In genomic region chr12:49296034-49296835, GRCh38 we compare ENCODE assay signal across 8 cellular contexts. TPM values are rescaled to one million over a fixed set of nuclear protein-coding genes. Genes with fewer than 3 reads are reported as not detected.
A peak's percentile ranks its signal among the peaks of the same experiment; 100 is the strongest.
DNase-seq lines count a peak whose midpoint lies in the region; ATAC-seq and TF ChIP-seq lines count a peak whose summit lies in the region.

No MANE protein-coding gene starts in this region.

- H3K36me3 Mint-ChIP-seq in natural killer cell treated with Interleukin-12 subunit alpha and Interleukin-12 subunit beta and Interleukin-15 and Interleukin-18, amount 100 ng/mL, for 72 hours: no peaks in the 10 kb centered on the region

- DNase-seq in DMS53 treated with DMSO at 0.1 percent for 48 hours (lab: John Stamatoyannopoulos, UW; ENCODE audit: unreplicated experiment) (peak; percentile 70), NCI-H1048 (lab: John Stamatoyannopoulos, UW) (peak; percentile 75), ecto neural progenitor cell (ENCODE audit: low spot score) (peak; percentile 84), thyroid gland (peak; percentile 35 to 51)
- DNase-seq in activated CD4-positive, alpha-beta T cell treated with anti-CD3 and anti-CD28 coated beads, Interleukin-2, amount 50 U/mL, for 48 hours: peak; percentile 72 to 79
- DNase-seq in natural killer cell treated with Interleukin-12 subunit alpha and Interleukin-12 subunit beta and Interleukin-15 and Interleukin-18, amount 100 ng/mL, for 72 hours (ENCODE audit: low spot score): no peak

- peak; percentile 43 to 71 (median 51) for TF ChIP-seq CTCF in thyroid gland (IDR thresholded peaks at IDR 0.05)

- TF ChIP-seq POLR2A in thyroid gland (IDR thresholded peaks at IDR 0.05): no peak

- H3K27ac ChIP-seq in thyroid gland: no peak overlapping the region

- peak overlapping the region in 1 of 3 donors; percentile 1 for H3K4me3 ChIP-seq in thyroid gland (replicated peaks in 1 of 3)

- H3K9me3 Mint-ChIP-seq in natural killer cell treated with Interleukin-12 subunit alpha and Interleukin-12 subunit beta and Interleukin-15 and Interleukin-18, amount 100 ng/mL, for 72 hours: no peaks in the 10 kb centered on the region

- H3K27ac Mint-ChIP-seq in natural killer cell treated with Interleukin-12 subunit alpha and Interleukin-12 subunit beta and Interleukin-15 and Interleukin-18, amount 100 ng/mL, for 72 hours: no peak overlapping the region

- peaks cover 16% of the 10 kb centered on the region for H3K27me3 ChIP-seq in thyroid gland

- H3K4me1 ChIP-seq in thyroid gland: peaks cover 18 to 22% of the 10 kb centered on the region in 2 donors

- H3K27me3 Mint-ChIP-seq in natural killer cell treated with Interleukin-12 subunit alpha and Interleukin-12 subunit beta and Interleukin-15 and Interleukin-18, amount 100 ng/mL, for 72 hours: peaks cover 25 to 30% of the 10 kb centered on the region in 2 donors

- peak; percentile 59 to 68 for ATAC-seq in natural killer cell treated with Interleukin-12 subunit alpha and Interleukin-12 subunit beta and Interleukin-15 and Interleukin-18, amount 100 ng/mL, for 72 hours
- ATAC-seq in HG02870 (IDR thresholded peaks at IDR 0.05; ENCODE audit: unreplicated experiment) (no peak), HG03039 (IDR thresholded peaks at IDR 0.05; ENCODE audit: unreplicated experiment) (no peak)

- intact Hi-C loops in thyroid gland (cut with DNase I): no loop called here

- H3K36me3 ChIP-seq in thyroid gland: no peaks in the 10 kb centered on the region

- H3K4me3 Mint-ChIP-seq in natural killer cell treated with Interleukin-12 subunit alpha and Interleukin-12 subunit beta and Interleukin-15 and Interleukin-18, amount 100 ng/mL, for 72 hours: peak overlapping the region; percentile 32

- H3K4me1 Mint-ChIP-seq in natural killer cell treated with Interleukin-12 subunit alpha and Interleukin-12 subunit beta and Interleukin-15 and Interleukin-18, amount 100 ng/mL, for 72 hours (ENCODE audit: low read depth in 2 of 2): no peaks in the 10 kb centered on the region

- 17 to 27% methylated on average over 28 to 30 of the region's 54 CpGs for WGBS in thyroid gland, 2 donors

- no peaks in the 10 kb centered on the region for H3K9me3 ChIP-seq in thyroid gland

RNA-seq across cellular contexts. Expression of gene PRPH, which starts 1.3 kb away (rescaled TPM):
- total RNA-seq in natural killer cell treated with Interleukin-12 subunit alpha and Interleukin-12 subunit beta and Interleukin-15 and Interleukin-18, amount 100 ng/mL, for 72 hours: not detected
- total RNA-seq in thyroid gland: under 1 TPM in 1 of 4 donors, not detected in 3; 0.67 TPM

RNA-seq across cellular contexts. Expression of gene TROAP, which starts 26.8 kb away (rescaled TPM):
- total RNA-seq in natural killer cell treated with Interleukin-12 subunit alpha and Interleukin-12 subunit beta and Interleukin-15 and Interleukin-18, amount 100 ng/mL, for 72 hours: 100 to 1,000 TPM in 1 of 2 donors, 10 to 100 TPM in 1; 37.4 to 103 TPM
- total RNA-seq in thyroid gland: 1 to 10 TPM in 1 of 4 donors, under 1 TPM in 2, not detected in 1; 0.56 to 2.6 (median 0.96) TPM

RNA-seq across cellular contexts. Expression of gene TUBA1C, which starts 31.4 kb away (rescaled TPM):
- 100 to 1,000 TPM; 260 to 358 TPM for total RNA-seq in natural killer cell treated with Interleukin-12 subunit alpha and Interleukin-12 subunit beta and Interleukin-15 and Interleukin-18, amount 100 ng/mL, for 72 hours
- total RNA-seq in thyroid gland: 100 to 1,000 TPM in 3 of 4 donors, 10 to 100 TPM in 1; 80.6 to 385 (median 212) TPM

RNA-seq across cellular contexts. Expression of gene C1QL4, which starts 40.8 kb away (rescaled TPM):
- not detected for total RNA-seq in natural killer cell treated with Interleukin-12 subunit alpha and Interleukin-12 subunit beta and Interleukin-15 and Interleukin-18, amount 100 ng/mL, for 72 hours
- total RNA-seq in thyroid gland: 1 to 10 TPM in 1 of 4 donors, under 1 TPM in 2, not detected in 1; 0.67 to 1.2 (median 0.73) TPM

RNA-seq across cellular contexts. Expression of gene DNAJC22, which starts 50.5 kb away (rescaled TPM):
- total RNA-seq in natural killer cell treated with Interleukin-12 subunit alpha and Interleukin-12 subunit beta and Interleukin-15 and Interleukin-18, amount 100 ng/mL, for 72 hours: not detected
- 10 to 100 TPM; 10.3 to 19.5 (median 17.5) TPM for total RNA-seq in thyroid gland

Comparison
In these comparisons a context has a peak if more than half of its experiments do, and no peak if none do; other contexts are left out.
1. ATAC-seq: peak in natural killer cell treated with Interleukin-12 subunit alpha and Interleukin-12 subunit beta and Interleukin-15 and Interleukin-18, amount 100 ng/mL, for 72 hours (2 of 2); none in HG02870 (single experiment) and HG03039 (single experiment).
2. RNA of gene TROAP, which starts 26.8 kb away (total RNA-seq): 37.4 to 103 TPM in natural killer cell treated with Interleukin-12 subunit alpha and Interleukin-12 subunit beta and Interleukin-15 and Interleukin-18, amount 100 ng/mL, for 72 hours; 0.56 to 2.6 TPM in thyroid gland; every median in the first group is over 10 times any median in the second.